In the genomic region with DNA sequence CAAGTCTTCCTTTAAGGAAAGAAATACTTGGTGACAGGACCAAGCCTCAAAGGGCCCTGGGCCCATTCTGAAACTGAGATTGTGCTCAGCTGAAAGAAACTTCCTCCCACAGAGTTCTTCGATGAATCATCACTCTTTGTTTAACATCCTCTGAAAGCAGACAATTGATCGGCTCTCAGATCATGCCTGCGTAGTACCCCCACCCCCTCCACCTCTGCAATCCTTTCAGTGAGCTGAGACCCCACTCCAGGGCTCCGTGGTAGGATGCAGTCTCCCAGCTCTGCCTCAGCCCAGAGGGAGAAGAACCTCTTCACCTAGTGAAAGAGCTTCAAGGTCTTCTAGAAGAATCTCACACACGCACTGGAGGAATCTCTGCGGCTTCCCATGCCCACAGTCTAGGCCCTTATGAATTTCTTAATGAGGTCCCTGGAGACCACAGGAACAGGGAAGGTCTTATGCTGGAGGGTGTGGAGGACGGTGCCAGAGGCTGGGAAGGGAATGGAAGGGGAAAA, we compare ENCODE assay signal across 8 cellular contexts.
DNase-seq lines count a peak whose midpoint lies in the region; ATAC-seq and TF ChIP-seq lines count a peak whose summit lies in the region.

No MANE protein-coding gene starts in this region.

- no peaks in the 10 kb centered on the region for H3K9me3 ChIP-seq in Peyer's patch

- H3K27me3 Mint-ChIP-seq in stimulated activated naive CD8-positive, alpha-beta T cell treated with anti-CD3 and anti-CD28 coated beads, Interleukin-15, Interleukin-2, amounts not matched to agents 100 ng/mL and 50 ng/mL, for 24 hours, result peaks cover 24% of the 10 kb centered on the region

- no peaks in the 10 kb centered on the region for H3K36me3 Mint-ChIP-seq in stimulated activated naive CD8-positive, alpha-beta T cell treated with anti-CD3 and anti-CD28 coated beads, Interleukin-15, Interleukin-2, amounts not matched to agents 100 ng/mL and 50 ng/mL, for 24 hours (ENCODE audit: low read depth)

- H3K4me3 ChIP-seq in Peyer's patch, result no peak overlapping the region

- peak; percentile 40 to 42 for DNase-seq in activated CD4-positive, alpha-beta T cell treated with anti-CD3 and anti-CD28 coated beads for 4 hours
- DNase-seq in foreskin melanocyte (peak; percentile 68), Peyer's patch (no peak), dedifferentiated amniotic fluid mesenchymal stem cell (ENCODE audit: extremely low spot score) (no peak)

- peaks cover 0 to 8% of the 10 kb centered on the region in 2 donors for H3K27me3 ChIP-seq in Peyer's patch

- ATAC-seq in GM18861 (IDR thresholded peaks at IDR 0.05; ENCODE audit: unreplicated experiment) (peak; percentile 55), HG02970 (IDR thresholded peaks at IDR 0.05; ENCODE audit: low FRiP score, unreplicated experiment) (peak; percentile 50), HG03439 (IDR thresholded peaks at IDR 0.05; ENCODE audit: unreplicated experiment) (no peak)

- no peaks in the 10 kb centered on the region for H3K9me3 Mint-ChIP-seq in stimulated activated naive CD8-positive, alpha-beta T cell treated with anti-CD3 and anti-CD28 coated beads, Interleukin-15, Interleukin-2, amounts not matched to agents 100 ng/mL and 50 ng/mL, for 24 hours

- H3K27ac ChIP-seq in Peyer's patch, result no peak overlapping the region

- H3K27ac Mint-ChIP-seq in stimulated activated naive CD8-positive, alpha-beta T cell treated with anti-CD3 and anti-CD28 coated beads, Interleukin-15, Interleukin-2, amounts not matched to agents 100 ng/mL and 50 ng/mL, for 24 hours, result peak overlapping the region; percentile 8

- TF ChIP-seq POLR2A in Peyer's patch (IDR thresholded peaks at IDR 0.05), result no peak

- no peak overlapping the region for H3K4me3 Mint-ChIP-seq in stimulated activated naive CD8-positive, alpha-beta T cell treated with anti-CD3 and anti-CD28 coated beads, Interleukin-15, Interleukin-2, amounts not matched to agents 100 ng/mL and 50 ng/mL, for 24 hours

- H3K4me1 ChIP-seq in Peyer's patch, result peaks cover 0 to 18% (median 6%) of the 10 kb centered on the region in 4 donors

- peaks cover 50% of the 10 kb centered on the region for H3K4me1 Mint-ChIP-seq in stimulated activated naive CD8-positive, alpha-beta T cell treated with anti-CD3 and anti-CD28 coated beads, Interleukin-15, Interleukin-2, amounts not matched to agents 100 ng/mL and 50 ng/mL, for 24 hours (ENCODE audit: low read depth)

- no peak for TF ChIP-seq CTCF in Peyer's patch (IDR thresholded peaks at IDR 0.05)

- H3K36me3 ChIP-seq in Peyer's patch, result no peaks in the 10 kb centered on the region

Comparison
In these comparisons a context has a peak if more than half of its experiments do, and no peak if none do; other contexts are left out.
1. DNase-seq: peak in activated CD4-positive, alpha-beta T cell treated with anti-CD3 and anti-CD28 coated beads for 4 hours (2 of 2) and foreskin melanocyte (single experiment); none in Peyer's patch (0 of 3) and dedifferentiated amniotic fluid mesenchymal stem cell (single experiment).